In genomic region chr2:176493221-176493825, GRCh38 we compare ENCODE assay signal across 12 cellular contexts.
DNase-seq lines count a peak whose midpoint lies in the region; ATAC-seq and TF ChIP-seq lines count a peak whose summit lies in the region.
"Had no signal": no experiment of that assay in that cellular context is flagged by ENCODE, and none has a peak within 500 bp of the region (broad histone marks: within the 10 kb centered on the region; RNA-seq: fewer than 3 reads in every experiment).

No MANE protein-coding gene starts in this region.

- no peak overlapping the region for H3K4me3 ChIP-seq in vagina
- H3K4me3 ChIP-seq in GM23248 = no peak overlapping the region
- H3K4me3 ChIP-seq: ascending aorta, tibial artery had no signal

- 84% methylated on average over 7 of the region's 7 CpGs for WGBS in GM23248 (ENCODE audit: low coverage in 1 of 2, low lambda C conversion rate in 2 of 2, missing lambda C conversion rate in 2 of 2), 2 experiments

- no peaks in the 10 kb centered on the region for H3K9me3 ChIP-seq in vagina
- H3K9me3 ChIP-seq in GM23248 (ENCODE audit: low read depth) = no peaks in the 10 kb centered on the region
- H3K9me3 ChIP-seq: ascending aorta, neutrophil, tibial artery had no signal

- H3K36me3 Mint-ChIP-seq in stimulated activated naive CD8-positive, alpha-beta T cell treated with anti-CD3 and anti-CD28 coated beads, Interleukin-15, Interleukin-2, amounts not matched to agents 100 ng/mL and 50 ng/mL, for 24 hours (ENCODE audit: low read depth) = no peaks in the 10 kb centered on the region

- H3K79me2 ChIP-seq in GM23248 (ENCODE audit: insufficient read depth) = no peaks in the 10 kb centered on the region

- H2AFZ ChIP-seq in GM23248 = no peak overlapping the region

- TF ChIP-seq CTCF in vagina (IDR thresholded peaks at IDR 0.05) = no peak

- H3K27ac ChIP-seq in vagina = peak overlapping the region; percentile 23
- no peak overlapping the region for H3K27ac ChIP-seq in GM23248
- H3K27ac ChIP-seq: neutrophil had no signal

- TF ChIP-seq POLR2A in vagina (IDR thresholded peaks at IDR 0.05) = no peak

- no peak for DNase-seq in stimulated activated naive CD8-positive, alpha-beta T cell treated with anti-CD3 and anti-CD28 coated beads, Interleukin-15, Interleukin-2, amounts not matched to agents 100 U/mL and 50 U/mL, for 24 hours
- DNase-seq in MV-4-11 (lab: John Stamatoyannopoulos, UW) = peak; percentile 35
- DNase-seq in germinal center (ENCODE audit: low spot score) = peak; percentile 8
- DNase-seq in vagina (ENCODE audit: extremely low spot score in 2 of 2) = no peak
- no peak for DNase-seq in KG1 (lab: John Stamatoyannopoulos, UW)
- DNase-seq in GM23248 = no peak
- no peak for DNase-seq in activated CD4-positive, alpha-beta T cell treated with anti-CD3 and anti-CD28 coated beads, Interleukin-2, amount 50 U/mL, for 4 hours
- DNase-seq: stimulated activated CD4-positive, alpha-beta T cell treated with anti-CD3 and anti-CD28 coated beads, Interleukin-4, amount 100 ng/mL, for 24 hours; tibial artery had no signal

- intact Hi-C loops in vagina (cut with DNase I) = no loop called here

- H3K27me3 Mint-ChIP-seq in stimulated activated naive CD8-positive, alpha-beta T cell treated with anti-CD3 and anti-CD28 coated beads, Interleukin-15, Interleukin-2, amounts not matched to agents 100 ng/mL and 50 ng/mL, for 24 hours = peaks cover 37% of the 10 kb centered on the region

- in situ Hi-C loops in GM23248 (cut with MboI) = no loop called here

- no peak for ATAC-seq in stimulated activated naive CD8-positive, alpha-beta T cell treated with anti-CD3 and anti-CD28 coated beads, Interleukin-15, Interleukin-2, amounts not matched to agents 100 U/mL and 50 U/mL, for 24 hours

- H3K9me3 Mint-ChIP-seq in stimulated activated naive CD8-positive, alpha-beta T cell treated with anti-CD3 and anti-CD28 coated beads, Interleukin-15, Interleukin-2, amounts not matched to agents 100 ng/mL and 50 ng/mL, for 24 hours = no peaks in the 10 kb centered on the region

- H3K4me1 Mint-ChIP-seq in stimulated activated naive CD8-positive, alpha-beta T cell treated with anti-CD3 and anti-CD28 coated beads, Interleukin-15, Interleukin-2, amounts not matched to agents 100 ng/mL and 50 ng/mL, for 24 hours (ENCODE audit: low read depth) = peaks cover 21% of the 10 kb centered on the region

- H3K4me3 Mint-ChIP-seq in stimulated activated naive CD8-positive, alpha-beta T cell treated with anti-CD3 and anti-CD28 coated beads, Interleukin-15, Interleukin-2, amounts not matched to agents 100 ng/mL and 50 ng/mL, for 24 hours = no peak overlapping the region

- no peaks in the 10 kb centered on the region; the same call in 1 of the 2 replicates for H3K9me2 ChIP-seq in GM23248 (ENCODE audit: insufficient read depth)

- H3K4me2 ChIP-seq in GM23248 (ENCODE audit: unreplicated experiment) = no peak overlapping the region

- no peak overlapping the region for H3K9ac ChIP-seq in GM23248

- H3F3A ChIP-seq in GM23248 (ENCODE audit: insufficient read depth) = peaks cover 33% of the 10 kb centered on the region

- H3K36me3 ChIP-seq in vagina (no peaks in the 10 kb centered on the region), GM23248 (ENCODE audit: low read depth) (no peaks in the 10 kb centered on the region)
- H3K36me3 ChIP-seq: ascending aorta, neutrophil, tibial artery had no signal

- H4K20me1 ChIP-seq in GM23248 (ENCODE audit: insufficient read depth) = no peaks in the 10 kb centered on the region

- H3K27ac Mint-ChIP-seq in stimulated activated naive CD8-positive, alpha-beta T cell treated with anti-CD3 and anti-CD28 coated beads, Interleukin-15, Interleukin-2, amounts not matched to agents 100 ng/mL and 50 ng/mL, for 24 hours = peak overlapping the region; percentile 42

- no peaks in the 10 kb centered on the region for H3K27me3 ChIP-seq in vagina
- H3K27me3 ChIP-seq in GM23248 (replicated peaks; ENCODE audit: insufficient read depth) = no peaks in the 10 kb centered on the region
- H3K27me3 ChIP-seq: ascending aorta had no signal

- H3K4me1 ChIP-seq in vagina (peaks cover 63% of the 10 kb centered on the region), GM23248 (ENCODE audit: insufficient read depth) (peaks cover 50% of the 10 kb centered on the region)
- H3K4me1 ChIP-seq: ascending aorta had no signal

Comparison
In these comparisons a context has a peak if more than half of its experiments do, and no peak if none do; other contexts are left out.
1. DNase-seq: peak in MV-4-11 (single experiment) and germinal center (single experiment); none in stimulated activated naive CD8-positive, alpha-beta T cell treated with anti-CD3 and anti-CD28 coated beads, Interleukin-15, Interleukin-2, amounts not matched to agents 100 U/mL and 50 U/mL, for 24 hours (single experiment), vagina (0 of 2), KG1 (single experiment), GM23248 (single experiment) and activated CD4-positive, alpha-beta T cell treated with anti-CD3 and anti-CD28 coated beads, Interleukin-2, amount 50 U/mL, for 4 hours (0 of 2).